ENCODE assay signal across 22 cellular contexts in the genomic region with DNA sequence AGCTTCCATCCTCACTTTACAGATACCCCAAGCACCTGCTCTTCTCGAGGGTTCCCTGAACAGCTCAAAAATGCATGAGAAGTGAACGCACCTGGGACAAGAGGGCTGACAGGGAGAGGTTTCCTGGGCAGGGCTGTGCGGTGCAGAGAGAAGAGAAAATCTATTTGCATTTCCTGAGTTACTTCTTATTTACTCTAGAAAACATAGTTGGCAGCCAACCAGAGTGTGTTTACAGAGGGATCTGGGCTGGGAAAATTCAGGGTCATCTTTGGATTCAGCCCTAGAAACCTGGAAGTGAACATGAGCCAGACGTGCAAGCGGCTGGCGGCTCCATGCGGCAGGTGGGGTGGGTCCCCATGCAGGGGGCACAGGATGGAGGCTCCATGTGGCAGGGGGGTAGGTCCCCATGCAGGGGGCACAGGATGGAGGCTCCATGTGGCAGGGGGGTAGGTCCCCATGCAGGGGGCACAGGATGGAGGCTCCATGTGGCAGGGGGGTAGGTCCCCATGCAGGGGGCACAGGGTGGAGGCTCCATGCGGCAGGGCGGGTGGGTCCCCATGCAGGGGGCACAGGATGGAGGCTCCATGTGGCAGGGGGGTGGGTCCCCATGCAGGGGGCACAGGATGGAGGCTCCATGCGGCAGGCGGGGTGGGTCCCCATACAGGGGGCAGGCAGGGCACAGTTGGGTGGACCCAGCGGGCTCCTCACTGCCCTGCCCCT.
A peak's percentile ranks its signal among the peaks of the same experiment; 100 is the strongest.
DNase-seq lines count a peak whose midpoint lies in the region; ATAC-seq and TF ChIP-seq lines count a peak whose summit lies in the region.
"Had no signal": no experiment of that assay in that cellular context is flagged by ENCODE, and none has a peak within 500 bp of the region (broad histone marks: within the 10 kb centered on the region; RNA-seq: fewer than 3 reads in every experiment).

No MANE protein-coding gene starts in this region.

- TF ChIP-seq POLR2A in adrenal gland (IDR thresholded peaks at IDR 0.05), result no peak

- no peaks in the 10 kb centered on the region for H3K79me2 ChIP-seq in hepatocyte

- WGBS in hepatocyte (ENCODE audit: low lambda C conversion rate, missing lambda C conversion rate), result 57% methylated on average over 9 of the region's 12 CpGs
- WGBS in adrenal gland, 4 donors, result 55 to 86% (median 70%) methylated on average over 6 to 12 of the region's 12 CpGs

- no peak overlapping the region for H2AFZ ChIP-seq in hepatocyte
- H2AFZ ChIP-seq: GM23248 had no signal

- intact Hi-C loops in adrenal gland (cut with DNase I), result no loop called here

- H3K4me3 ChIP-seq in BLaER1 treated with 17β-estradiol and CSF1 and Interleukin-3, amounts not matched to agents 10 nM and 100 nM, result no peak overlapping the region
- H3K4me3 ChIP-seq in HEK293 (ENCODE audit: low read depth, low read length) (no peak overlapping the region), hepatocyte (no peak overlapping the region), adrenal gland (no peak overlapping the region)
- H3K4me3 ChIP-seq: GM23248, K562, SJSA1 had no signal

- ATAC-seq in GM21737 (IDR thresholded peaks at IDR 0.05; ENCODE audit: unreplicated experiment), result no peak
- ATAC-seq: PC-3 had no signal

- peaks cover 0 to 8% (median 0%) of the 10 kb centered on the region in 11 experiments; a peak in 4 of 22 replicates for H3K9me3 ChIP-seq in BLaER1 treated with 17β-estradiol and CSF1 and Interleukin-3, amounts not matched to agents 10 nM and 100 nM (replicated peaks in 1 of 11)
- no peaks in the 10 kb centered on the region for H3K9me3 ChIP-seq in HEK293 (ENCODE audit: control insufficient read depth, insufficient read depth, low read depth, low read length)
- no peaks in the 10 kb centered on the region for H3K9me3 ChIP-seq in hepatocyte (ENCODE audit: low read depth)
- H3K9me3 ChIP-seq in adrenal gland (replicated peaks in 1 of 3), result no peaks in the 10 kb centered on the region

- peak overlapping the region in 9 of 11 experiments; percentile 18 to 73 (median 55); a peak in 14 of 22 replicates for H3K4me2 ChIP-seq in BLaER1 treated with 17β-estradiol and CSF1 and Interleukin-3, amounts not matched to agents 10 nM and 100 nM
- no peak overlapping the region for H3K4me2 ChIP-seq in hepatocyte

- TF ChIP-seq CTCF in HEK293 (tag by site-specific recombination; IDR thresholded peaks at IDR 0.05), result no peak
- no peak for TF ChIP-seq CTCF in hepatocyte (IDR thresholded peaks at IDR 0.05; ENCODE audit: poor library complexity)
- TF ChIP-seq CTCF in adrenal gland (IDR thresholded peaks at IDR 0.05), result no peak

- peaks cover 10 to 72% (median 43%) of the 10 kb centered on the region in 10 experiments; a peak in 18 of 20 replicates for H3K4me1 ChIP-seq in BLaER1 treated with 17β-estradiol and CSF1 and Interleukin-3, amounts not matched to agents 10 nM and 100 nM
- no peaks in the 10 kb centered on the region; the same call in 1 of the 2 replicates for H3K4me1 ChIP-seq in HEK293 (ENCODE audit: control insufficient read depth, insufficient read depth, low read length)
- H3K4me1 ChIP-seq in hepatocyte (ENCODE audit: insufficient read depth), result no peaks in the 10 kb centered on the region
- H3K4me1 ChIP-seq in adrenal gland (replicated peaks in 1 of 2), result no peaks in the 10 kb centered on the region
- H3K4me1 ChIP-seq: SJSA1 had no signal

- no peaks in the 10 kb centered on the region for H4K20me1 ChIP-seq in BLaER1 treated with 17β-estradiol and CSF1 and Interleukin-3, amounts not matched to agents 10 nM and 100 nM
- H4K20me1 ChIP-seq in hepatocyte (ENCODE audit: insufficient read depth, poor library complexity, severe bottlenecking), result no peaks in the 10 kb centered on the region

- no peaks in the 10 kb centered on the region for H3K27me3 ChIP-seq in BLaER1 treated with 17β-estradiol and CSF1 and Interleukin-3, amounts not matched to agents 10 nM and 100 nM
- H3K27me3 ChIP-seq in hepatocyte, result no peaks in the 10 kb centered on the region
- H3K27me3 ChIP-seq in adrenal gland, result no peaks in the 10 kb centered on the region

- CTCF ChIA-PET in HEK293 (lab: Yijun Ruan, JAX), result no interaction called here

- H3K27ac ChIP-seq in BLaER1 treated with 17β-estradiol and CSF1 and Interleukin-3, amounts not matched to agents 10 nM and 100 nM, result no peak overlapping the region
- H3K27ac ChIP-seq in HEK293 (ENCODE audit: extremely low read depth, low read depth, low read length), result no peak overlapping the region
- no peak overlapping the region for H3K27ac ChIP-seq in hepatocyte
- no peak overlapping the region for H3K27ac ChIP-seq in adrenal gland
- H3K27ac ChIP-seq: GM23248, SJSA1 had no signal

- H3K9me2 ChIP-seq in hepatocyte (replicated peaks; ENCODE audit: insufficient read depth), result no peaks in the 10 kb centered on the region

- H3K36me3 ChIP-seq in BLaER1 treated with 17β-estradiol and CSF1 and Interleukin-3, amounts not matched to agents 10 nM and 100 nM, result no peaks in the 10 kb centered on the region
- no peaks in the 10 kb centered on the region for H3K36me3 ChIP-seq in HEK293 (ENCODE audit: control insufficient read depth in 2 of 2, insufficient read depth in 1 of 2, low read length in 2 of 2)
- H3K36me3 ChIP-seq in hepatocyte (replicated peaks; ENCODE audit: insufficient read depth, low read depth), result no peaks in the 10 kb centered on the region
- H3K36me3 ChIP-seq in adrenal gland (replicated peaks in 1 of 2), result no peaks in the 10 kb centered on the region
- H3K36me3 ChIP-seq: SJSA1 had no signal

- no peak overlapping the region for H3K9ac ChIP-seq in BLaER1 treated with 17β-estradiol and CSF1 and Interleukin-3, amounts not matched to agents 10 nM and 100 nM
- H3K9ac ChIP-seq: GM23248 had no signal

- DNase-seq in NCI-H2196 (lab: John Stamatoyannopoulos, UW; ENCODE audit: unreplicated experiment) (peak; percentile 47), NCI-H2196 treated with DMSO at 0.1 percent for 48 hours (lab: John Stamatoyannopoulos, UW; ENCODE audit: unreplicated experiment) (no peak), hepatocyte (ENCODE audit: low spot score) (peak; percentile 38), NCI-H1436 (lab: John Stamatoyannopoulos, UW) (no peak), adrenal gland (no peak)
- DNase-seq: CD8-positive, alpha-beta memory T cell; GM23248; HFFc6; Kasumi-1; MV-4-11; NCI-H1930; NCI-H2107; NCI-H510A; NCI-H69; NK-92 treated with Interleukin-12 subunit alpha and Interleukin-12 subunit beta, amount 100 ng/mL, for 24 hours; PC-3; T-helper 2 cell had no signal

- POLR2A ChIA-PET in HEK293 (lab: Yijun Ruan, JAX), result no interaction called here

TF ChIP-seq in HEK293, 187 proteins besides CTCF, POLR2A, EP300 and RAD21:
- TF ChIP-seq ZNF571 (tag by site-specific recombination; IDR thresholded peaks at IDR 0.05), result no peak
- TF ChIP-seq GLIS1 (tag by site-specific recombination; IDR thresholded peaks at IDR 0.05), result peak; percentile 77

Comparison
In these comparisons a context has a peak if more than half of its experiments do, and no peak if none do; other contexts are left out.
1. DNase-seq: peak in NCI-H2196 (single experiment) and hepatocyte (single experiment); none in NCI-H2196 treated with DMSO at 0.1 percent for 48 hours (single experiment), NCI-H1436 (single experiment) and adrenal gland (0 of 7).